22 cellular contexts compared by ENCODE assay signal in the genomic region with DNA sequence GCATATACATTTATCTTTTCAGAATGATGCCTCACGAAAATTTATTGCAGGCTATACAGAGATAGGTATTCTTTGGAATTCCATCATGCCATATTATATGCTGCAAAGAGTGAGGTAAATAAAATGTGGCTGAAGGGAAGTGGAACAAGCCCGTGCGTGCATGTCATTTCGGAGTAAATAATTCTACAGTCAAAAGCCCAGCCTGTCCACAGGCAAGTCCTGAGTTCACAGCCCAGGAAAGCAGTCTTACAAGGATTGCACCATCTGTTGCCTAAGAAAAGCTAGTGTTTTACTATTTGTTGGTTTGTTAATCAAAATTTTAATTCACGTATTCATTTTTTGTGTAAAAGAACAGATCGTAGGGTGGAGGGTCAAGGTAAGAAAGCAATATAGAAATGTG.
A peak's percentile ranks its signal among the peaks of the same experiment; 100 is the strongest.
DNase-seq lines count a peak whose midpoint lies in the region; TF ChIP-seq lines count a peak whose summit lies in the region.
"Had no signal": no experiment of that assay in that cellular context is flagged by ENCODE, and none has a peak within 500 bp of the region (broad histone marks: within the 10 kb centered on the region; RNA-seq: fewer than 3 reads in every experiment).

No MANE protein-coding gene starts in this region.

- H3K18ac ChIP-seq in mesenchymal stem cell (ENCODE audit: low read depth in 1 of 2, low read length in 2 of 2): no peak overlapping the region

- no peak overlapping the region for H2AFZ ChIP-seq in mesenchymal stem cell (ENCODE audit: low read depth, low read length)

- H3K9me3 ChIP-seq in mesenchymal stem cell (ENCODE audit: control insufficient read depth, low read length) (no peaks in the 10 kb centered on the region), BE2C (no peaks in the 10 kb centered on the region)
- H3K9me3 ChIP-seq: thoracic aorta had no signal

- no peak overlapping the region for H2BK15ac ChIP-seq in mesenchymal stem cell (ENCODE audit: low read depth, poor library complexity, severe bottlenecking)

- no peak overlapping the region for H2BK120ac ChIP-seq in mesenchymal stem cell (ENCODE audit: low read depth, low read length)

- H3K4me3 ChIP-seq in epithelial cell of esophagus (ENCODE audit: low read length) (no peak overlapping the region), mesenchymal stem cell (ENCODE audit: insufficient read depth in 1 of 2, low read depth in 1 of 2, low read length in 2 of 2) (no peak overlapping the region), BE2C (ENCODE audit: low read depth, low read length) (no peak overlapping the region)
- H3K4me3 ChIP-seq: BLaER1 treated with 17β-estradiol and CSF1 and Interleukin-3, amounts not matched to agents 10 nM and 100 nM; thoracic aorta had no signal

- H2BK5ac ChIP-seq in mesenchymal stem cell (ENCODE audit: low read depth, low read length, poor library complexity, severe bottlenecking): no peak overlapping the region

- H3K27me3 ChIP-seq in mesenchymal stem cell (ENCODE audit: control insufficient read depth in 1 of 2, insufficient read depth in 1 of 2, low read length in 2 of 2): no peaks in the 10 kb centered on the region
- H3K27me3 ChIP-seq in BE2C: no peaks in the 10 kb centered on the region
- H3K27me3 ChIP-seq: BLaER1 treated with 17β-estradiol and CSF1 and Interleukin-3, amounts not matched to agents 10 nM and 100 nM had no signal

- H3K27ac ChIP-seq in mesenchymal stem cell (ENCODE audit: low read length, poor library complexity, severe bottlenecking): no peak overlapping the region
- H3K27ac ChIP-seq: BLaER1 treated with 17β-estradiol and CSF1 and Interleukin-3, amounts not matched to agents 10 nM and 100 nM had no signal

- TF ChIP-seq CTCF in epithelial cell of esophagus (IDR thresholded peaks at IDR 0.05; ENCODE audit: insufficient read depth, low read depth, low read length, missing control alignments): no peak
- no peak for TF ChIP-seq CTCF in BE2C (IDR thresholded peaks at IDR 0.05; ENCODE audit: low read depth, low read length)

- no peaks in the 10 kb centered on the region for H3K4me1 ChIP-seq in mesenchymal stem cell (ENCODE audit: control insufficient read depth, insufficient read depth, low read depth, low read length)
- H3K4me1 ChIP-seq in BE2C: no peaks in the 10 kb centered on the region
- H3K4me1 ChIP-seq: BLaER1 treated with 17β-estradiol and CSF1 and Interleukin-3, amounts not matched to agents 10 nM and 100 nM had no signal

- intact Hi-C loops in posterior vena cava (cut with DNase I): no loop called here

- no peak overlapping the region for H3K4me2 ChIP-seq in mesenchymal stem cell (ENCODE audit: low read length, poor library complexity, severe bottlenecking)
- H3K4me2 ChIP-seq: BLaER1 treated with 17β-estradiol and CSF1 and Interleukin-3, amounts not matched to agents 10 nM and 100 nM had no signal

- H2BK12ac ChIP-seq in mesenchymal stem cell (ENCODE audit: low read length in 2 of 2): no peak overlapping the region

- no peak overlapping the region for H4K8ac ChIP-seq in mesenchymal stem cell (ENCODE audit: low read length)

- H3K9ac ChIP-seq in mesenchymal stem cell (ENCODE audit: low read length): peak overlapping the region; percentile 95
- H3K9ac ChIP-seq: BLaER1 treated with 17β-estradiol and CSF1 and Interleukin-3, amounts not matched to agents 10 nM and 100 nM had no signal

- peak; percentile 7 for DNase-seq in NCI-H82 (lab: John Stamatoyannopoulos, UW)
- no peak for DNase-seq in NCI-H82 treated with DMSO at 0.1 percent for 48 hours (lab: John Stamatoyannopoulos, UW; ENCODE audit: unreplicated experiment)
- DNase-seq in epithelial cell of esophagus (ENCODE audit: low read depth): peak; percentile 92
- no peak for DNase-seq in mesenchymal stem cell
- no peak for DNase-seq in posterior vena cava (ENCODE audit: low spot score)
- DNase-seq in NCI-H1417 (lab: John Stamatoyannopoulos, UW): no peak
- DNase-seq in RPMI8226: no peak
- no peak for DNase-seq in BE2C
- DNase-seq: 8988T; activated CD8-positive, alpha-beta memory T cell treated with anti-CD3 and anti-CD28 coated beads, Interleukin-2, amount 50 U/mL, for 48 hours; activated naive CD8-positive, alpha-beta T cell treated with anti-CD3 and anti-CD28 coated beads for 36 hours; effector memory CD4-positive, alpha-beta T cell; EL; midbrain; natural killer cell; NCI-H1092; NCI-H2029 treated with DMSO at 0.1 percent for 48 hours; NCI-H510A; posterior cingulate gyrus; stimulated activated CD4-positive, alpha-beta T cell treated with anti-CD3 and anti-CD28 coated beads, Interleukin-1b, Interleukin-23, amount 100 ng/mL, for 48 hours had no signal

- WGBS in mesenchymal stem cell: 94% methylated on average over 5 of the region's 6 CpGs

- no peak overlapping the region for H2AK5ac ChIP-seq in mesenchymal stem cell (ENCODE audit: low read length, severe bottlenecking)

- H3K79me1 ChIP-seq in mesenchymal stem cell (replicated peaks; ENCODE audit: low read length, poor library complexity, severe bottlenecking): no peaks in the 10 kb centered on the region

- no peak overlapping the region for H4K91ac ChIP-seq in mesenchymal stem cell (ENCODE audit: low read length)

- H3K36me3 ChIP-seq in mesenchymal stem cell (ENCODE audit: control insufficient read depth in 1 of 2, insufficient read depth in 2 of 2, low read depth in 1 of 2, low read length in 2 of 2) (no peaks in the 10 kb centered on the region), BE2C (no peaks in the 10 kb centered on the region)
- H3K36me3 ChIP-seq: BLaER1 treated with 17β-estradiol and CSF1 and Interleukin-3, amounts not matched to agents 10 nM and 100 nM; thoracic aorta had no signal

- H3K4ac ChIP-seq in mesenchymal stem cell (ENCODE audit: low read depth in 1 of 2, low read length in 2 of 2): no peak overlapping the region

- no peak overlapping the region for H3K14ac ChIP-seq in mesenchymal stem cell (ENCODE audit: low read length in 2 of 2)

- no peak overlapping the region for H3K23ac ChIP-seq in mesenchymal stem cell (ENCODE audit: low read length in 2 of 2)

Comparison
In these comparisons a context has a peak if more than half of its experiments do, and no peak if none do; other contexts are left out.
1. DNase-seq: peak in NCI-H82 (single experiment) and epithelial cell of esophagus (single experiment); none in NCI-H82 treated with DMSO at 0.1 percent for 48 hours (single experiment), mesenchymal stem cell (single experiment), posterior vena cava (single experiment), NCI-H1417 (0 of 3), RPMI8226 (single experiment) and BE2C (single experiment).